21 cellular contexts compared by ENCODE assay signal in genomic region chr4:7217453-7218310, GRCh38. TPM values are rescaled to one million over a fixed set of nuclear protein-coding genes. Genes with fewer than 3 reads are reported as not detected.
DNase-seq lines count a peak whose midpoint lies in the region; ATAC-seq, FAIRE-seq and TF ChIP-seq lines count a peak whose summit lies in the region.
"Had no signal": no experiment of that assay in that cellular context is flagged by ENCODE, and none has a peak within 500 bp of the region (broad histone marks: within the 10 kb centered on the region; RNA-seq: fewer than 3 reads in every experiment).

No MANE protein-coding gene starts in this region.

- peak; percentile 25 for DNase-seq in GM23248
- DNase-seq in WERI-Rb-1, result no peak
- DNase-seq in HepG2 (ENCODE audit: low spot score), result no peak
- peak; percentile 41 for DNase-seq in stomach
- DNase-seq in osteoblast (ENCODE audit: insufficient read length, low spot score, missing footprints), result no peak
- no peak for DNase-seq in DMS 273 (lab: John Stamatoyannopoulos, UW; ENCODE audit: unreplicated experiment)
- DNase-seq: activated CD4-positive, alpha-beta T cell treated with anti-CD3 and anti-CD28 coated beads, Interleukin-2, amount 10 ng/mL, durations not matched to agents 7 days and 5 days; activated naive CD8-positive, alpha-beta T cell treated with anti-CD3 and anti-CD28 coated beads, Interleukin-2, amount 10 ng/mL, durations not matched to agents 7 days and 5 days; central memory CD4-positive, alpha-beta T cell; DMS53; endodermal cell; HFFc6; NCI-H2029; NCI-H524 treated with DMSO at 0.1 percent for 48 hours; SK-N-SH; stimulated activated CD4-positive, alpha-beta T cell treated with anti-CD3 and anti-CD28 coated beads, Interleukin-1b, Interleukin-23, amount 100 ng/mL, for 48 hours had no signal

- H2AFZ ChIP-seq in GM23248 (no peak overlapping the region), HepG2 (ENCODE audit: low read length) (no peak overlapping the region), osteoblast (ENCODE audit: low read length) (no peak overlapping the region)

- in situ Hi-C loops in GM23248 (cut with MboI) (no loop called here), HepG2 (cut with HindIII; ENCODE audit: extremely low pct_ligation_motif_present, low pct_unique_long_range_greater_than_20kb) (no loop called here)

- no TSS peak for BruUV-seq in HepG2 (replicated peaks; lab: Mats Ljungman, UMichigan)

- H3K4me1 ChIP-seq in GM23248 (ENCODE audit: insufficient read depth) (0 out of 2 replicates have a peak, but pooled peaks cover 4% of the 10 kb centered on the region), HepG2 (ENCODE audit: insufficient read depth, low read length) (peaks cover 15% of the 10 kb centered on the region), stomach (peaks cover 0 to 14% (median 7%) of the 10 kb centered on the region in 4 donors), osteoblast (ENCODE audit: insufficient read depth, low read length) (no peaks in the 10 kb centered on the region)
- H3K4me1 ChIP-seq: BLaER1 had no signal

- H3K79me2 ChIP-seq in GM23248 (ENCODE audit: insufficient read depth) (no peaks in the 10 kb centered on the region), HepG2 (ENCODE audit: insufficient read depth, low read length) (no peaks in the 10 kb centered on the region), osteoblast (ENCODE audit: insufficient read depth, low read length) (no peaks in the 10 kb centered on the region)

- no peak for TF ChIP-seq CTCF in WERI-Rb-1 (IDR thresholded peaks at IDR 0.05; ENCODE audit: low read depth, low read length)
- TF ChIP-seq CTCF in HepG2 (CRISPR knock-in tag; IDR thresholded peaks at IDR 0.05), result no peak
- no peak for TF ChIP-seq CTCF in stomach (IDR thresholded peaks at IDR 0.05)
- no peak for TF ChIP-seq CTCF in osteoblast (IDR thresholded peaks at IDR 0.05; ENCODE audit: extremely low read depth, low read depth, low read length)

- H3K27me3 ChIP-seq in GM23248 (replicated peaks; ENCODE audit: insufficient read depth) (no peaks in the 10 kb centered on the region), WERI-Rb-1 (ENCODE audit: insufficient read depth, low read depth, severe bottlenecking) (no peaks in the 10 kb centered on the region), HepG2 (ENCODE audit: control insufficient read depth in 1 of 2, insufficient read depth in 2 of 2, low read length in 2 of 2) (peaks cover 3 to 8% of the 10 kb centered on the region in 2 experiments; a peak in 3 of 5 replicates), stomach (peaks cover 0 to 9% (median 0%) of the 10 kb centered on the region in 3 donors), osteoblast (ENCODE audit: insufficient read depth, low read length) (peaks cover 7% of the 10 kb centered on the region)
- H3K27me3 ChIP-seq: BLaER1 had no signal

- H3K9me2 ChIP-seq in GM23248 (ENCODE audit: insufficient read depth), result no peaks in the 10 kb centered on the region
- H3K9me2 ChIP-seq: SK-N-SH had no signal

- FAIRE-seq in HepG2 (lab: Jason Lieb, UNC), result no peak

- POLR2A ChIA-PET in HepG2 (lab: Yijun Ruan, JAX), result no interaction called here

- no peaks in the 10 kb centered on the region for H3F3A ChIP-seq in GM23248 (ENCODE audit: insufficient read depth)

- H3K9me3 ChIP-seq in GM23248 (ENCODE audit: low read depth) (no peaks in the 10 kb centered on the region), WERI-Rb-1 (ENCODE audit: severe bottlenecking) (no peaks in the 10 kb centered on the region), HepG2 (ENCODE audit: low read length) (peaks cover 8% of the 10 kb centered on the region), stomach (peaks cover 3 to 15% (median 10%) of the 10 kb centered on the region in 4 donors), osteoblast (ENCODE audit: low read depth, low read length) (peaks cover 7% of the 10 kb centered on the region)
- H3K9me3 ChIP-seq: SK-N-SH had no signal

- H3K4me2 ChIP-seq in GM23248 (ENCODE audit: unreplicated experiment) (no peak overlapping the region), HepG2 (ENCODE audit: low read depth, low read length) (0 out of 2 replicates have a peak overlapping the region, but pooled peaks have one; percentile 18), osteoblast (ENCODE audit: insufficient read depth, low read length) (no peak overlapping the region)
- H3K4me2 ChIP-seq: BLaER1, SK-N-SH had no signal

- ATAC-seq in HepG2, result peak; percentile 75
- ATAC-seq in GM21786 (IDR thresholded peaks at IDR 0.05; ENCODE audit: unreplicated experiment), result no peak
- no peak for ATAC-seq in GM19035 (IDR thresholded peaks at IDR 0.05; ENCODE audit: unreplicated experiment)
- ATAC-seq: natural killer cell treated with Interleukin-12 subunit alpha and Interleukin-12 subunit beta and Interleukin-15 and Interleukin-18, amount 100 ng/mL, for 72 hours; Panc1 had no signal

- H3K9ac ChIP-seq in GM23248 (no peak overlapping the region), HepG2 (ENCODE audit: insufficient read depth, low read depth, low read length) (no peak overlapping the region)
- H3K9ac ChIP-seq: BLaER1, SK-N-SH had no signal

- H3K36me3 ChIP-seq in GM23248 (ENCODE audit: low read depth) (no peaks in the 10 kb centered on the region), WERI-Rb-1 (peaks cover 45% of the 10 kb centered on the region), HepG2 (replicated peaks in 1 of 2; ENCODE audit: control insufficient read depth in 1 of 2, insufficient read depth in 2 of 2, low read length in 2 of 2) (no peaks in the 10 kb centered on the region), stomach (no peaks in the 10 kb centered on the region), osteoblast (ENCODE audit: insufficient read depth, low read length) (no peaks in the 10 kb centered on the region)

- WGBS in GM23248 (ENCODE audit: low coverage in 1 of 2, low lambda C conversion rate in 2 of 2, missing lambda C conversion rate in 2 of 2), 2 experiments, result 68 to 73% methylated on average over 25 of the region's 25 CpGs
- WGBS in HepG2 (ENCODE audit: low lambda C conversion rate), result 14% methylated on average over 13 of the region's 25 CpGs
- WGBS in stomach, 5 donors, result 28 to 44% (median 33%) methylated on average over 22 to 25 of the region's 25 CpGs

- no peak for TF ChIP-seq RAD21 in HepG2 (CRISPR knock-in tag; IDR thresholded peaks at IDR 0.05)

- no peak overlapping the region for H3K4me3 ChIP-seq in GM23248
- H3K4me3 ChIP-seq in WERI-Rb-1 (ENCODE audit: low read depth, low read length), result no peak overlapping the region
- no peak overlapping the region for H3K4me3 ChIP-seq in HepG2 (replicated peaks in 1 of 3; ENCODE audit: insufficient read depth in 1 of 3, low read depth in 2 of 3, low read length in 3 of 3)
- H3K4me3 ChIP-seq in stomach, result no peak overlapping the region
- H3K4me3 ChIP-seq in osteoblast (ENCODE audit: insufficient read depth, low read length), result no peak overlapping the region
- H3K4me3 ChIP-seq: BLaER1 had no signal

- H4K20me1 ChIP-seq in GM23248 (ENCODE audit: insufficient read depth) (no peaks in the 10 kb centered on the region), HepG2 (ENCODE audit: insufficient read depth, low read length) (no peaks in the 10 kb centered on the region), osteoblast (ENCODE audit: insufficient read depth, low read length) (no peaks in the 10 kb centered on the region)
- H4K20me1 ChIP-seq: BLaER1 had no signal

- TF ChIP-seq POLR2A in HepG2 (IDR thresholded peaks at IDR 0.05; ENCODE audit: insufficient read depth in 1 of 2, low read depth in 2 of 2, low read length in 2 of 2), result no peak
- no peak for TF ChIP-seq POLR2A in stomach (IDR thresholded peaks at IDR 0.05)

- CTCF ChIA-PET in HepG2 (lab: Yijun Ruan, JAX; ENCODE audit: low intra/inter-chr PET ratio, low total read pairs), result no interaction called here

- no peak for TF ChIP-seq EP300 in HepG2 (IDR thresholded peaks at IDR 0.05; ENCODE audit: low read depth in 2 of 2, low read length in 2 of 2)
- TF ChIP-seq EP300 in HepG2 (CRISPR knock-in tag; IDR thresholded peaks at IDR 0.05; ENCODE audit: borderline replicate concordance), result no peak
- no peak for TF ChIP-seq EP300 in stomach (IDR thresholded peaks at IDR 0.05)

- intact Hi-C loops in HepG2 (cut with micrococcal nuclease; ENCODE audit: unreplicated experiment) (no loop called here), stomach (cut with DNase I; ENCODE audit: low total_unique reads) (no loop called here)

- H3K27ac ChIP-seq in GM23248 (no peak overlapping the region), WERI-Rb-1 (peak overlapping the region; percentile 55), HepG2 (ENCODE audit: extremely low read length, insufficient read depth, low read length) (no peak overlapping the region), stomach (peak overlapping the region in 1 of 5 donors; percentile 15), osteoblast (ENCODE audit: low read depth, low read length) (no peak overlapping the region)
- H3K27ac ChIP-seq: BLaER1 had no signal

TF ChIP-seq in HepG2, 621 proteins besides CTCF, POLR2A, EP300 and RAD21 (continues in another document):
- TF ChIP-seq DMAP1 (CRISPR knock-in tag; IDR thresholded peaks at IDR 0.05), result no peak

RNA-seq across cellular contexts. Expression of gene SORCS2, which starts 25.3 kb away (rescaled TPM):
- total RNA-seq in GM23248 (2014; rRNA removed; shearing (Covaris generic)), result 1.4 and 4.3 TPM in 2 replicates
- polyA plus RNA-seq in GM23248 (2016; fragmentation: Nextera tagmentation; extraction: Ambion mirVana) (0.38 and 0.74 TPM in 2 replicates), HepG2 (2011; rRNA removed) (0.82 and 2.6 TPM in 2 replicates), stomach (under 1 TPM; 0.15 to 0.50 (median 0.20) TPM)
- total RNA-seq in HepG2 (2016; rRNA removed; fragmentation: Illumina TruSeq; extraction: Trizol) (0.66 and 1.0 TPM in 2 replicates), stomach (10 to 100 TPM in 1 of 5 donors, 1 to 10 TPM in 2, under 1 TPM in 1, not detected in 1; under 0.01 to 13.0 (median 4.2) TPM), osteoblast (9.0 and 11.5 TPM in 2 replicates)
- 0.09 and 0.10 TPM in 2 replicates for total RNA-seq in HepG2 (2016; cell fraction: cytosol; rRNA removed; fragmentation: Illumina TruSeq; extraction: Trizol; ENCODE audit: low read depth)
- total RNA-seq in HepG2 (2016; cell fraction: insoluble cytoplasmic fraction; rRNA removed; fragmentation: Illumina TruSeq; extraction: Trizol), result 0.46 and 0.71 TPM in 2 replicates
- 0.43 and 0.55 TPM in 2 replicates for total RNA-seq in HepG2 (2016; cell fraction: membrane; rRNA removed; fragmentation: Illumina TruSeq; extraction: Trizol)
- total RNA-seq in HepG2 (2016; cell fraction: nucleus; rRNA removed; fragmentation: Illumina TruSeq; extraction: Trizol), result 1.9 and 2.0 TPM in 2 replicates
- polyA plus RNA-seq in HepG2 (2011; cell fraction: cytosol; rRNA removed), result 0.35 and 0.82 TPM in 2 replicates
- 10.2 and 19.2 TPM in 2 replicates for polyA plus RNA-seq in HepG2 (2011; cell fraction: nucleus; rRNA removed)
- 3.3 and 4.5 TPM in 2 replicates for polyA plus RNA-seq in HepG2 (2012)
- 0.06 and 0.07 TPM in 2 replicates for polyA plus RNA-seq in HepG2 (2016; cell fraction: cytosol; fragmentation: Illumina TruSeq; extraction: Trizol; ENCODE audit: low read depth)
- polyA plus RNA-seq in HepG2 (2016; cell fraction: insoluble cytoplasmic fraction; fragmentation: Illumina TruSeq; extraction: Trizol; ENCODE audit: low read depth), result 0.38 and 1.0 TPM in 2 replicates
- 0.13 and 0.14 TPM in 2 replicates for polyA plus RNA-seq in HepG2 (2016; cell fraction: membrane; fragmentation: Illumina TruSeq; extraction: Trizol; ENCODE audit: low read depth)
- 2.4 and 2.8 TPM in 2 replicates for polyA plus RNA-seq in HepG2 (2016; cell fraction: nucleus; fragmentation: Illumina TruSeq; extraction: Trizol; ENCODE audit: insufficient read depth, low read depth)
- 1.1 and 3.6 TPM in 2 replicates for polyA minus RNA-seq in HepG2 (2011; rRNA and poly(A)+ RNA removed; ENCODE audit: low replicate concordance)
- 0.62 and 0.99 TPM in 2 replicates for polyA minus RNA-seq in HepG2 (2011; cell fraction: cytosol; rRNA and poly(A)+ RNA removed)
- polyA minus RNA-seq in HepG2 (2011; cell fraction: nucleus; rRNA and poly(A)+ RNA removed), result 1.0 and 2.5 TPM in 2 replicates
- total RNA-seq: activated CD4-positive, alpha-beta T cell treated with anti-CD3 and anti-CD28 coated beads, Interleukin-2, amount 10 ng/mL, durations not matched to agents 7 days and 5 days; activated naive CD8-positive, alpha-beta T cell treated with anti-CD3 and anti-CD28 coated beads, Interleukin-2, amount 10 ng/mL, durations not matched to agents 7 days and 5 days had no signal

Comparison
In these comparisons a context has a peak if more than half of its experiments do, and no peak if none do; other contexts are left out.
1. DNase-seq: peak in GM23248 (single experiment) and stomach (single experiment); none in WERI-Rb-1 (single experiment), HepG2 (single experiment), osteoblast (single experiment) and DMS 273 (single experiment).